22 cellular contexts compared by ENCODE assay signal in genomic region chr9:2741441-2742158, GRCh38. TPM values are rescaled to one million over a fixed set of nuclear protein-coding genes. Genes with fewer than 3 reads are reported as not detected.
"Had no signal": no experiment of that assay in that cellular context is flagged by ENCODE, and none has a peak within 500 bp of the region (broad histone marks: within the 10 kb centered on the region; RNA-seq: fewer than 3 reads in every experiment).

No MANE protein-coding gene starts in this region.

- H3K36me3 Mint-ChIP-seq: stimulated activated effector memory CD8-positive, alpha-beta T cell treated with anti-CD3 and anti-CD28 coated beads, Interleukin-12 subunit alpha, Interleukin-12 subunit beta, amount 100 ng/mL, for 72 hours had no signal

- H3K4me3 ChIP-seq: dorsolateral prefrontal cortex, left lung, mucosa of descending colon, thoracic aorta, upper lobe of right lung had no signal

- H3K27me3 Mint-ChIP-seq: activated CD4-positive, alpha-beta T cell treated with anti-CD3 and anti-CD28 coated beads, Interleukin-2, amount 10 ng/mL, durations not matched to agents 7 days and 5 days; activated naive CD4-positive, alpha-beta T cell treated with anti-CD3 and anti-CD28 coated beads, Interleukin-2, amount 50 U/mL, for 24 hours; naive thymus-derived CD8-positive, alpha-beta T cell had no signal

- H3K4me1 Mint-ChIP-seq: stimulated activated effector memory CD8-positive, alpha-beta T cell treated with anti-CD3 and anti-CD28 coated beads, Interleukin-12 subunit alpha, Interleukin-12 subunit beta, amount 100 ng/mL, for 72 hours had no signal

- H3K9me3 ChIP-seq: left lung, mucosa of descending colon, thoracic aorta, upper lobe of right lung had no signal

- H3K27ac Mint-ChIP-seq: activated CD4-positive, alpha-beta T cell treated with anti-CD3 and anti-CD28 coated beads, Interleukin-2, amount 10 ng/mL, durations not matched to agents 7 days and 5 days; activated naive CD4-positive, alpha-beta T cell treated with anti-CD3 and anti-CD28 coated beads, Interleukin-2, amount 50 U/mL, for 24 hours; activated T-cell treated with anti-CD3 and anti-CD28 coated beads, Interleukin-2, amount 50 U/mL, for 72 hours; naive thymus-derived CD8-positive, alpha-beta T cell; stimulated activated effector memory CD8-positive, alpha-beta T cell treated with anti-CD3 and anti-CD28 coated beads, Interleukin-12 subunit alpha, Interleukin-12 subunit beta, amount 100 ng/mL, for 72 hours; T-helper 1 cell treated with Interleukin-12 subunit alpha and Interleukin-12 subunit beta and Interleukin-4 antibody, amounts not matched to agents 30 μg/mL and 1 μg/mL, for 36 hours had no signal

- H3K4me3 Mint-ChIP-seq: activated CD4-positive, alpha-beta T cell treated with anti-CD3 and anti-CD28 coated beads, Interleukin-2, amount 10 ng/mL, durations not matched to agents 7 days and 5 days; activated naive CD4-positive, alpha-beta T cell treated with anti-CD3 and anti-CD28 coated beads, Interleukin-2, amount 50 U/mL, for 24 hours; activated T-cell treated with anti-CD3 and anti-CD28 coated beads, Interleukin-2, amount 50 U/mL, for 72 hours; naive thymus-derived CD8-positive, alpha-beta T cell; stimulated activated effector memory CD8-positive, alpha-beta T cell treated with anti-CD3 and anti-CD28 coated beads, Interleukin-12 subunit alpha, Interleukin-12 subunit beta, amount 100 ng/mL, for 72 hours; T-helper 1 cell treated with Interleukin-12 subunit alpha and Interleukin-12 subunit beta and Interleukin-4 antibody, amounts not matched to agents 30 μg/mL and 1 μg/mL, for 36 hours had no signal

- DNase-seq: activated CD4-positive, alpha-beta T cell treated with anti-CD3 and anti-CD28 coated beads, Interleukin-2, amount 10 ng/mL, durations not matched to agents 7 days and 5 days; activated CD8-positive, alpha-beta memory T cell treated with anti-CD3 and anti-CD28 coated beads for 24 hours; activated gamma-delta T cell; activated T-cell treated with anti-CD3 and anti-CD28 coated beads, Interleukin-2, amount 50 U/mL, for 72 hours; dorsolateral prefrontal cortex; kidney; left lung; mucosa of descending colon; naive thymus-derived CD8-positive, alpha-beta T cell; stimulated activated CD4-positive, alpha-beta T cell treated with anti-CD3 and anti-CD28 coated beads, Interleukin-4, amount 100 ng/mL, for 24 hours; upper lobe of right lung had no signal

- H3K27me3 ChIP-seq: dorsolateral prefrontal cortex, left lung, upper lobe of right lung had no signal

- H3K27ac ChIP-seq: dorsolateral prefrontal cortex, epithelial cell of prostate, left lung, thoracic aorta, upper lobe of right lung had no signal

- H3K9me3 Mint-ChIP-seq: activated CD4-positive, alpha-beta T cell treated with anti-CD3 and anti-CD28 coated beads, Interleukin-2, amount 10 ng/mL, durations not matched to agents 7 days and 5 days; activated naive CD4-positive, alpha-beta T cell treated with anti-CD3 and anti-CD28 coated beads, Interleukin-2, amount 50 U/mL, for 24 hours; activated T-cell treated with anti-CD3 and anti-CD28 coated beads, Interleukin-2, amount 50 U/mL, for 72 hours; naive thymus-derived CD8-positive, alpha-beta T cell; stimulated activated effector memory CD8-positive, alpha-beta T cell treated with anti-CD3 and anti-CD28 coated beads, Interleukin-12 subunit alpha, Interleukin-12 subunit beta, amount 100 ng/mL, for 72 hours; T-helper 1 cell treated with Interleukin-12 subunit alpha and Interleukin-12 subunit beta and Interleukin-4 antibody, amounts not matched to agents 30 μg/mL and 1 μg/mL, for 36 hours had no signal

- H3K4me1 ChIP-seq: left lung, upper lobe of right lung had no signal

- ATAC-seq: activated CD4-positive, CD25-positive, alpha-beta regulatory T cell treated with anti-CD3 and anti-CD28 coated beads, Interleukin-2, amount 50 U/mL, for 24 hours; activated T-cell treated with anti-CD3 and anti-CD28 coated beads, Interleukin-2, amount 50 U/mL, for 72 hours; left lung; naive thymus-derived CD8-positive, alpha-beta T cell; sciatic nerve; stimulated activated effector memory CD8-positive, alpha-beta T cell treated with anti-CD3 and anti-CD28 coated beads, Interleukin-12 subunit alpha, Interleukin-12 subunit beta, amount 100 ng/mL, for 72 hours; upper lobe of right lung had no signal

- H3K36me3 ChIP-seq: upper lobe of right lung had no signal

RNA-seq across cellular contexts. Expression of gene KCNV2, which starts 24.3 kb away (rescaled TPM):
- total RNA-seq: activated CD4-positive, alpha-beta T cell treated with anti-CD3 and anti-CD28 coated beads, Interleukin-2, amount 10 ng/mL, durations not matched to agents 7 days and 5 days; activated T-cell treated with anti-CD3 and anti-CD28 coated beads, Interleukin-2, amount 50 U/mL, for 72 hours; cardiac septum; frontal cortex; kidney; left lung; mucosa of descending colon; naive thymus-derived CD8-positive, alpha-beta T cell; osteocyte; sciatic nerve; thoracic aorta; upper lobe of right lung had no signal
- polyA plus RNA-seq: adipose tissue; naive thymus-derived CD8-positive, alpha-beta T cell had no signal
